In genomic region chr10:90872648-90873020, GRCh38 we compare ENCODE assay signal across 8 cellular contexts. TPM values are rescaled to one million over a fixed set of nuclear protein-coding genes. Genes with fewer than 3 reads are reported as not detected.
A peak's percentile ranks its signal among the peaks of the same experiment; 100 is the strongest.
DNase-seq lines count a peak whose midpoint lies in the region; TF ChIP-seq lines count a peak whose summit lies in the region.

No MANE protein-coding gene starts in this region.

- peak overlapping the region; percentile 98 for H3K4me3 ChIP-seq in effector memory CD4-positive, alpha-beta T cell (ENCODE audit: insufficient read depth, low read depth, low read length, poor library complexity, severe bottlenecking)
- H3K4me3 ChIP-seq in ovary: peak overlapping the region; percentile 67

- H3K9me3 ChIP-seq in ES-I3 (ENCODE audit: control insufficient read depth, insufficient read depth, low read length) (no peaks in the 10 kb centered on the region), ovary (no peaks in the 10 kb centered on the region)
- H3K9me3 ChIP-seq in effector memory CD4-positive, alpha-beta T cell (ENCODE audit: control insufficient read depth, low read length): no peaks in the 10 kb centered on the region

- no peaks in the 10 kb centered on the region for H3K27me3 ChIP-seq in effector memory CD4-positive, alpha-beta T cell (replicated peaks; ENCODE audit: control insufficient read depth, insufficient read depth, low read length, poor library complexity, severe bottlenecking)
- H3K27me3 ChIP-seq in ovary: no peaks in the 10 kb centered on the region

- no peak for TF ChIP-seq POLR2A in ovary (IDR thresholded peaks at IDR 0.05)

- DNase-seq in MV-4-11 (lab: John Stamatoyannopoulos, UW): peak; percentile 14
- no peak for DNase-seq in effector memory CD4-positive, alpha-beta T cell
- DNase-seq in ovary: no peak
- DNase-seq in NCI-H526 (lab: John Stamatoyannopoulos, UW): no peak
- DNase-seq in GDM1 (lab: John Stamatoyannopoulos, UW): no peak
- DNase-seq in NCI-H446 (lab: John Stamatoyannopoulos, UW): no peak
- no peak for DNase-seq in SHP77 treated with DMSO at 0.1 percent for 48 hours (lab: John Stamatoyannopoulos, UW)

- TF ChIP-seq CTCF in ovary (IDR thresholded peaks at IDR 0.05): no peak

- WGBS in ovary, 3 donors: 13 to 23% (median 19%) methylated on average over 8 of the region's 8 CpGs

- intact Hi-C loops in ovary (cut with DNase I): no loop called here

- peak overlapping the region; percentile 90 for H3K9ac ChIP-seq in ES-I3 (ENCODE audit: low read depth, low read length)

- H3K4me1 ChIP-seq in ES-I3 (ENCODE audit: insufficient read depth, low read length) (peaks cover 13% of the 10 kb centered on the region; the same call in 1 of the 2 replicates), ovary (ENCODE audit: insufficient read depth) (no peaks in the 10 kb centered on the region)
- H3K4me1 ChIP-seq in effector memory CD4-positive, alpha-beta T cell (ENCODE audit: control insufficient read depth, insufficient read depth, low read length, poor library complexity, severe bottlenecking): peaks cover 4% of the 10 kb centered on the region

- no peak overlapping the region for H3K27ac ChIP-seq in effector memory CD4-positive, alpha-beta T cell (ENCODE audit: insufficient read depth, low read length, poor library complexity, severe bottlenecking)
- no peak overlapping the region for H3K27ac ChIP-seq in ovary

- no peak for TF ChIP-seq EP300 in ovary (IDR thresholded peaks at IDR 0.05)

- H3K36me3 ChIP-seq in ES-I3 (ENCODE audit: insufficient read depth, low read length) (peaks cover 9% of the 10 kb centered on the region), ovary (no peaks in the 10 kb centered on the region)
- peaks cover 22% of the 10 kb centered on the region for H3K36me3 ChIP-seq in effector memory CD4-positive, alpha-beta T cell (ENCODE audit: control insufficient read depth, insufficient read depth, low read length)

RNA-seq across cellular contexts. Expression of gene RPP30, which starts 0.9 kb away (rescaled TPM):
- 10 to 100 TPM; 20.9 to 35.1 (median 28.6) TPM for total RNA-seq in ovary
- 10 to 100 TPM; 25.6 to 34.1 TPM for polyA plus RNA-seq in ovary

RNA-seq across cellular contexts. Expression of gene HTR7, which starts 14.8 kb away (rescaled TPM):
- under 1 TPM in 5 of 7 donors, not detected in 2; 0.11 to 0.35 (median 0.32) TPM for total RNA-seq in ovary
- under 1 TPM; 0.13 to 1.00 TPM for polyA plus RNA-seq in ovary

RNA-seq across cellular contexts. Expression of gene ANKRD1, which starts 48.3 kb away (rescaled TPM):
- under 1 TPM in 3 of 7 donors, not detected in 4; 0.27 to 0.84 (median 0.36) TPM for total RNA-seq in ovary
- polyA plus RNA-seq in ovary: under 1 TPM; 0.32 to 0.36 TPM
